ENCODE assay signal across 10 cellular contexts in genomic region chr22:44344407-44344806, GRCh38.
"Had no signal": no experiment of that assay in that cellular context is flagged by ENCODE, and none has a peak within 500 bp of the region (broad histone marks: within the 10 kb centered on the region; RNA-seq: fewer than 3 reads in every experiment).

No MANE protein-coding gene starts in this region.

- DNase-seq: activated CD4-positive, alpha-beta T cell treated with anti-CD3 and anti-CD28 coated beads, Interleukin-2, amount 10 ng/mL, durations not matched to agents 7 days and 5 days; activated CD8-positive, alpha-beta memory T cell treated with anti-CD3 and anti-CD28 coated beads for 24 hours; activated naive CD4-positive, alpha-beta T cell; activated naive CD8-positive, alpha-beta T cell treated with anti-CD3 and anti-CD28 coated beads, Interleukin-2, amount 10 ng/mL, durations not matched to agents 7 days and 5 days; brain microvascular endothelial cell; nephron progenitor cell; psoas muscle; right lobe of liver; spleen; trophoblast cell had no signal

- ATAC-seq: psoas muscle, right lobe of liver had no signal
